Comparison of ENCODE assay signal across 8 cellular contexts in genomic region chr13:45119469-45119989, GRCh38. TPM values are rescaled to one million over a fixed set of nuclear protein-coding genes. Genes with fewer than 3 reads are reported as not detected.
DNase-seq lines count a peak whose midpoint lies in the region; ATAC-seq and TF ChIP-seq lines count a peak whose summit lies in the region.

No MANE protein-coding gene starts in this region.

- TF ChIP-seq CTCF in 22Rv1 (IDR thresholded peaks at IDR 0.05) (no peak), WERI-Rb-1 (IDR thresholded peaks at IDR 0.05; ENCODE audit: low read depth, low read length) (no peak), choroid plexus epithelial cell (conservative IDR thresholded peaks at IDR 0.05; ENCODE audit: low read depth, low read length) (no peak)

- H2AK5ac ChIP-seq in mesenchymal stem cell (ENCODE audit: low read length, severe bottlenecking), result no peak overlapping the region

- H3K4me2 ChIP-seq in mesenchymal stem cell (ENCODE audit: low read length, poor library complexity, severe bottlenecking), result peak overlapping the region; percentile 77

- peaks cover 9% of the 10 kb centered on the region for H3K4me1 Mint-ChIP-seq in stimulated activated effector memory CD8-positive, alpha-beta T cell treated with anti-CD3 and anti-CD28 coated beads, Interleukin-12 subunit alpha, Interleukin-12 subunit beta, amount 100 ng/mL, for 72 hours

- H3K36me3 ChIP-seq in WERI-Rb-1, result no peaks in the 10 kb centered on the region
- peaks cover 0 to 9% of the 10 kb centered on the region in 2 experiments for H3K36me3 ChIP-seq in mesenchymal stem cell (ENCODE audit: control insufficient read depth in 1 of 2, insufficient read depth in 2 of 2, low read depth in 1 of 2, low read length in 2 of 2)

- no peak overlapping the region for H3K27ac Mint-ChIP-seq in stimulated activated effector memory CD8-positive, alpha-beta T cell treated with anti-CD3 and anti-CD28 coated beads, Interleukin-12 subunit alpha, Interleukin-12 subunit beta, amount 100 ng/mL, for 72 hours

- H2BK120ac ChIP-seq in mesenchymal stem cell (ENCODE audit: low read depth, low read length), result no peak overlapping the region

- H3K27me3 ChIP-seq in WERI-Rb-1 (ENCODE audit: insufficient read depth, low read depth, severe bottlenecking), result no peaks in the 10 kb centered on the region
- H3K27me3 ChIP-seq in mesenchymal stem cell (ENCODE audit: control insufficient read depth in 1 of 2, insufficient read depth in 1 of 2, low read length in 2 of 2), result no peaks in the 10 kb centered on the region

- peak overlapping the region; percentile 89 for H3K4me3 ChIP-seq in WERI-Rb-1 (ENCODE audit: low read depth, low read length)
- peak overlapping the region; percentile 91 for H3K4me3 ChIP-seq in choroid plexus epithelial cell (ENCODE audit: low read depth, low read length)
- peak overlapping the region; percentile 39 to 87 for H3K4me3 ChIP-seq in mesenchymal stem cell (ENCODE audit: insufficient read depth in 1 of 2, low read depth in 1 of 2, low read length in 2 of 2)

- H3K4ac ChIP-seq in mesenchymal stem cell (ENCODE audit: low read depth in 1 of 2, low read length in 2 of 2), result no peak overlapping the region

- peak; percentile 37 for ATAC-seq in GM18907 (IDR thresholded peaks at IDR 0.05; ENCODE audit: unreplicated experiment)
- peak; percentile 70 for ATAC-seq in stimulated activated effector memory CD8-positive, alpha-beta T cell treated with anti-CD3 and anti-CD28 coated beads, Interleukin-12 subunit alpha, Interleukin-12 subunit beta, amount 100 ng/mL, for 72 hours

- H4K8ac ChIP-seq in mesenchymal stem cell (ENCODE audit: low read length), result peak overlapping the region; percentile 10

- H2BK5ac ChIP-seq in mesenchymal stem cell (ENCODE audit: low read depth, low read length, poor library complexity, severe bottlenecking), result no peak overlapping the region

- H3K9me3 ChIP-seq in WERI-Rb-1 (ENCODE audit: severe bottlenecking) (no peaks in the 10 kb centered on the region), mesenchymal stem cell (ENCODE audit: control insufficient read depth, low read length) (no peaks in the 10 kb centered on the region)

- H3K9ac ChIP-seq in mesenchymal stem cell (ENCODE audit: low read length), result peak overlapping the region; percentile 97

- no peaks in the 10 kb centered on the region for H3K9me3 Mint-ChIP-seq in stimulated activated effector memory CD8-positive, alpha-beta T cell treated with anti-CD3 and anti-CD28 coated beads, Interleukin-12 subunit alpha, Interleukin-12 subunit beta, amount 100 ng/mL, for 72 hours

- no peak overlapping the region for H4K91ac ChIP-seq in mesenchymal stem cell (ENCODE audit: low read length)

- no peak overlapping the region for H3K4me3 Mint-ChIP-seq in stimulated activated effector memory CD8-positive, alpha-beta T cell treated with anti-CD3 and anti-CD28 coated beads, Interleukin-12 subunit alpha, Interleukin-12 subunit beta, amount 100 ng/mL, for 72 hours

- no peak overlapping the region for H2BK12ac ChIP-seq in mesenchymal stem cell (ENCODE audit: low read length in 2 of 2)

- H3K23ac ChIP-seq in mesenchymal stem cell (ENCODE audit: low read length in 2 of 2), result no peak overlapping the region

- DNase-seq in HT-29 (ENCODE audit: low spot score) (peak; percentile 45), WERI-Rb-1 (no peak), choroid plexus epithelial cell (ENCODE audit: low read depth) (peak; percentile 68), mesenchymal stem cell (peak; percentile 51), SW 1271 (lab: John Stamatoyannopoulos, UW) (no peak)
- peak; percentile 11 to 65 for DNase-seq in stimulated activated effector memory CD8-positive, alpha-beta T cell treated with anti-CD3 and anti-CD28 coated beads, Interleukin-12 subunit alpha, Interleukin-12 subunit beta, amount 100 ng/mL, for 72 hours (ENCODE audit: low spot score in 2 of 2)

- peaks cover 7% of the 10 kb centered on the region for H3K36me3 Mint-ChIP-seq in stimulated activated effector memory CD8-positive, alpha-beta T cell treated with anti-CD3 and anti-CD28 coated beads, Interleukin-12 subunit alpha, Interleukin-12 subunit beta, amount 100 ng/mL, for 72 hours

- H3K27ac ChIP-seq in 22Rv1, result peak overlapping the region; percentile 89
- H3K27ac ChIP-seq in WERI-Rb-1, result no peak overlapping the region
- H3K27ac ChIP-seq in mesenchymal stem cell (ENCODE audit: low read length, poor library complexity, severe bottlenecking), result peak overlapping the region; percentile 14

- no peak overlapping the region for H3K14ac ChIP-seq in mesenchymal stem cell (ENCODE audit: low read length in 2 of 2)

- peak overlapping the region; percentile 6 for H2BK15ac ChIP-seq in mesenchymal stem cell (ENCODE audit: low read depth, poor library complexity, severe bottlenecking)

- H3K79me1 ChIP-seq in mesenchymal stem cell (replicated peaks; ENCODE audit: low read length, poor library complexity, severe bottlenecking), result no peaks in the 10 kb centered on the region

- H3K4me1 ChIP-seq in mesenchymal stem cell (ENCODE audit: control insufficient read depth, insufficient read depth, low read depth, low read length), result peaks cover 3% of the 10 kb centered on the region

- WGBS in mesenchymal stem cell, result 31% methylated on average over 5 of the region's 6 CpGs

- peak overlapping the region; percentile 46 for H2AFZ ChIP-seq in mesenchymal stem cell (ENCODE audit: low read depth, low read length)

- no peak overlapping the region for H3K18ac ChIP-seq in mesenchymal stem cell (ENCODE audit: low read depth in 1 of 2, low read length in 2 of 2)

RNA-seq across cellular contexts. Expression of gene GTF2F2, which starts 0.8 kb away (rescaled TPM):
- total RNA-seq in HT-29 (2014; rRNA removed; shearing (Covaris generic)), result 16.8 and 18.2 TPM in 2 replicates
- 21.8 TPM for polyA plus RNA-seq in mesenchymal stem cell (2013, experiment 1 of 2)
- polyA plus RNA-seq in mesenchymal stem cell (2013, experiment 2 of 2), result 21.1 TPM

Comparison
In these comparisons a context has a peak if more than half of its experiments do, and no peak if none do; other contexts are left out.
1. DNase-seq: peak in HT-29 (single experiment), choroid plexus epithelial cell (single experiment), mesenchymal stem cell (single experiment) and stimulated activated effector memory CD8-positive, alpha-beta T cell treated with anti-CD3 and anti-CD28 coated beads, Interleukin-12 subunit alpha, Interleukin-12 subunit beta, amount 100 ng/mL, for 72 hours (2 of 2); none in WERI-Rb-1 (single experiment) and SW 1271 (0 of 2).
2. Peak in every context shown above with its lines, with median percentiles within 50 percentile points of each other: H3K4me3 ChIP-seq.